16 cellular contexts compared by ENCODE assay signal in the genomic region with DNA sequence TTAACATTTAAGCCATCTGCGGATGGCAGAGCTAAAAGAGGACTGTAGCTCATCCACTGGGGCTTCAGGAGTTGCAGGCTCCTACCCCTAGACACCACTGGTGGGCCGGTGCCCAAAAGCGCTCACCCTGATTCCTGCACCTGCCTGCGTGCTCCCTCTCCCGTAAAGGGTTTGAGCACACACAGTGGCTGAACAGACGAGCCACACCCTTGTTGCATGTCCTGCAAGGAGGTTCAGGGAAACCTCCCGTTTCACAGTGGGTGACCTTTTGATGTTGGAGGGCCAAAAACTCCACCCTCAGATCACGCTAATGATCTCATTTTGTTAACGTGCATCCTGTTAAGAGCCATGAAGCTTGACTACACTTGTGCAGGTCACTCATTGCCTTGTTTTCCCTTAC. TPM values are rescaled to one million over a fixed set of nuclear protein-coding genes. Genes with fewer than 3 reads are reported as not detected.
A peak's percentile ranks its signal among the peaks of the same experiment; 100 is the strongest.
DNase-seq lines count a peak whose midpoint lies in the region; ATAC-seq and TF ChIP-seq lines count a peak whose summit lies in the region.
"Had no signal": no experiment of that assay in that cellular context is flagged by ENCODE, and none has a peak within 500 bp of the region (broad histone marks: within the 10 kb centered on the region; RNA-seq: fewer than 3 reads in every experiment).

No MANE protein-coding gene starts in this region.

- H3K9me2 ChIP-seq in GM23338 (ENCODE audit: insufficient read depth): no peaks in the 10 kb centered on the region

- peak; percentile 61 for ATAC-seq in GM23338
- ATAC-seq in naive thymus-derived CD8-positive, alpha-beta T cell: no peak
- ATAC-seq: gastroesophageal sphincter had no signal

- H3K9me3 Mint-ChIP-seq in GM23338: no peaks in the 10 kb centered on the region
- no peaks in the 10 kb centered on the region for H3K9me3 Mint-ChIP-seq in naive thymus-derived CD8-positive, alpha-beta T cell
- H3K9me3 Mint-ChIP-seq in Caco-2 (ENCODE audit: unreplicated experiment): no peaks in the 10 kb centered on the region
- H3K9me3 Mint-ChIP-seq in mesothelial cell of epicardium: no peaks in the 10 kb centered on the region
- H3K9me3 Mint-ChIP-seq: activated T-helper 1 cell treated with anti-CD3 and anti-CD28 coated beads, Interleukin-12 subunit alpha, Interleukin-12 subunit beta, Interleukin-2, Interleukin-4 antibody, amounts not matched to agents 30 ng/mL and 10 ng/mL and 1 ng/mL, durations not matched to agents 14 hours and 24 hours and 36 hours; nephron had no signal

- H3F3A ChIP-seq in GM23338 (replicated peaks; ENCODE audit: low read depth): 0 out of 2 replicates have a peak, but pooled peaks cover 7% of the 10 kb centered on the region

- peak; percentile 66 for DNase-seq in GM06990 (ENCODE audit: extremely low read depth, insufficient read length)
- DNase-seq in GM23338 (ENCODE audit: low spot score): no peak
- DNase-seq in naive thymus-derived CD8-positive, alpha-beta T cell: no peak
- no peak for DNase-seq in cardiac septum (ENCODE audit: low spot score)
- no peak for DNase-seq in Caco-2
- no peak for DNase-seq in mesothelial cell of epicardium (ENCODE audit: low spot score in 2 of 2, unreplicated experiment in 2 of 2)
- DNase-seq: activated CD4-positive, alpha-beta T cell treated with anti-CD3 and anti-CD28 coated beads, Interleukin-2, amount 50 U/mL, for 48 hours; anterior cingulate cortex; BE2C; NCI-H510A; retina had no signal

- no peaks in the 10 kb centered on the region for H3K27me3 ChIP-seq in GM06990 (replicated peaks; ENCODE audit: control insufficient read depth, insufficient read depth, low read length)
- H3K27me3 ChIP-seq in GM23338 (ENCODE audit: insufficient read depth): no peaks in the 10 kb centered on the region
- no peaks in the 10 kb centered on the region for H3K27me3 ChIP-seq in Caco-2 (replicated peaks; ENCODE audit: control insufficient read depth, insufficient read depth, low read length)
- H3K27me3 ChIP-seq: BE2C, gastroesophageal sphincter had no signal

- H3K4me3 Mint-ChIP-seq in GM23338 (no peak overlapping the region), Caco-2 (ENCODE audit: unreplicated experiment) (no peak overlapping the region), mesothelial cell of epicardium (no peak overlapping the region)
- peak overlapping the region in 1 of 10 donors; percentile 3 for H3K4me3 Mint-ChIP-seq in naive thymus-derived CD8-positive, alpha-beta T cell
- H3K4me3 Mint-ChIP-seq: activated T-helper 1 cell treated with anti-CD3 and anti-CD28 coated beads, Interleukin-12 subunit alpha, Interleukin-12 subunit beta, Interleukin-2, Interleukin-4 antibody, amounts not matched to agents 30 ng/mL and 10 ng/mL and 1 ng/mL, durations not matched to agents 14 hours and 24 hours and 36 hours; nephron had no signal

- H3K4me1 ChIP-seq in GM23338 (ENCODE audit: insufficient read depth): peaks cover 13% of the 10 kb centered on the region; the same call in 1 of the 2 replicates
- peaks cover 38% of the 10 kb centered on the region for H3K4me1 ChIP-seq in Caco-2
- H3K4me1 ChIP-seq: BE2C had no signal

- no peaks in the 10 kb centered on the region for H3K36me3 Mint-ChIP-seq in GM23338 (ENCODE audit: low read depth)
- H3K36me3 Mint-ChIP-seq in naive thymus-derived CD8-positive, alpha-beta T cell: no peaks in the 10 kb centered on the region
- peaks cover 7% of the 10 kb centered on the region for H3K36me3 Mint-ChIP-seq in Caco-2 (ENCODE audit: insufficient read depth, unreplicated experiment)
- no peaks in the 10 kb centered on the region for H3K36me3 Mint-ChIP-seq in mesothelial cell of epicardium

- no peaks in the 10 kb centered on the region for H3K79me2 ChIP-seq in GM23338 (replicated peaks; ENCODE audit: insufficient read depth)

- H3K9me3 ChIP-seq in Caco-2: no peaks in the 10 kb centered on the region
- H3K9me3 ChIP-seq: BE2C, gastroesophageal sphincter had no signal

- H3K36me3 ChIP-seq in GM06990 (ENCODE audit: control insufficient read depth, insufficient read depth, low read length): no peaks in the 10 kb centered on the region
- no peaks in the 10 kb centered on the region for H3K36me3 ChIP-seq in GM23338 (ENCODE audit: insufficient read depth)
- no peaks in the 10 kb centered on the region for H3K36me3 ChIP-seq in Caco-2 (ENCODE audit: control insufficient read depth, insufficient read depth, low read length)
- H3K36me3 ChIP-seq: BE2C, gastroesophageal sphincter had no signal

- intact Hi-C loops in cardiac septum (cut with DNase I): no loop called here
- intact Hi-C loops in Caco-2 (cut with micrococcal nuclease; ENCODE audit: unreplicated experiment): loop anchor here (5.0 kb wide), 1 partner anchor 78 kb away; no protein-coding TSS in a partner anchor

- H3K4me1 Mint-ChIP-seq in GM23338 (peaks cover 15% of the 10 kb centered on the region), Caco-2 (ENCODE audit: low read depth, unreplicated experiment) (peaks cover 28% of the 10 kb centered on the region), mesothelial cell of epicardium (peaks cover 47% of the 10 kb centered on the region)
- peaks cover 32 to 83% (median 74%) of the 10 kb centered on the region in 4 donors for H3K4me1 Mint-ChIP-seq in naive thymus-derived CD8-positive, alpha-beta T cell

- H3K27me3 Mint-ChIP-seq in GM23338 (ENCODE audit: insufficient read depth, low read depth, poor library complexity): no peaks in the 10 kb centered on the region
- H3K27me3 Mint-ChIP-seq in naive thymus-derived CD8-positive, alpha-beta T cell: no peaks in the 10 kb centered on the region
- H3K27me3 Mint-ChIP-seq in Caco-2 (ENCODE audit: insufficient read depth, unreplicated experiment): no peaks in the 10 kb centered on the region
- H3K27me3 Mint-ChIP-seq in mesothelial cell of epicardium (ENCODE audit: low read depth): peaks cover 14% of the 10 kb centered on the region

- POLR2A ChIA-PET in naive thymus-derived CD8-positive, alpha-beta T cell (lab: Charles Lee): interaction anchor here (1.1 to 6.6 kb wide), 2 partner anchors 11 to 37 kb away, joined by 3 to 149 read pairs; partner anchors contain the start of gene SYPL1
- POLR2A ChIA-PET in Caco-2 (lab: Charles Lee): no interaction called here

- H2AFZ ChIP-seq in GM23338: peak overlapping the region; percentile 39; the same call in 1 of the 2 replicates

- no peak overlapping the region for H3K4me2 ChIP-seq in GM23338

- H4K20me1 ChIP-seq in GM23338 (replicated peaks; ENCODE audit: insufficient read depth): no peaks in the 10 kb centered on the region

- H3K27ac ChIP-seq in GM23338 (ENCODE audit: low read depth) (no peak overlapping the region), VCaP (peak overlapping the region; percentile 92; the same call in 1 of the 2 replicates)

- H3K4me3 ChIP-seq in GM06990 (replicated peaks; ENCODE audit: low read depth, low read length): no peak overlapping the region
- H3K4me3 ChIP-seq in GM23338: no peak overlapping the region
- H3K4me3 ChIP-seq in Caco-2 (ENCODE audit: low read depth, low read length): no peak overlapping the region
- H3K4me3 ChIP-seq: gastroesophageal sphincter, lung had no signal

- H3K27ac Mint-ChIP-seq in GM23338: no peak overlapping the region
- H3K27ac Mint-ChIP-seq in naive thymus-derived CD8-positive, alpha-beta T cell: peak overlapping the region; percentile 28 to 99 (median 86)
- H3K27ac Mint-ChIP-seq in Caco-2 (ENCODE audit: unreplicated experiment): no peak overlapping the region
- H3K27ac Mint-ChIP-seq in mesothelial cell of epicardium: no peak overlapping the region
- H3K27ac Mint-ChIP-seq: activated T-helper 1 cell treated with anti-CD3 and anti-CD28 coated beads, Interleukin-12 subunit alpha, Interleukin-12 subunit beta, Interleukin-2, Interleukin-4 antibody, amounts not matched to agents 30 ng/mL and 10 ng/mL and 1 ng/mL, durations not matched to agents 14 hours and 24 hours and 36 hours had no signal

- no TSS peak for BruUV-seq in Caco-2 (replicated peaks; lab: Mats Ljungman, UMichigan)

- CTCF ChIA-PET in Caco-2 (lab: Charles Lee): interaction anchor here (0.8 kb wide), 1 partner anchor 80 kb away, joined by 3 read pairs; no protein-coding TSS in a partner anchor

- TF ChIP-seq CTCF in GM06990 (IDR thresholded peaks at IDR 0.05; ENCODE audit: insufficient read depth, low read length, poor library complexity, severe bottlenecking) (no peak), GM23338 (conservative IDR thresholded peaks at IDR 0.05; ENCODE audit: low read depth in 2 of 2) (no peak), VCaP (conservative IDR thresholded peaks at IDR 0.05) (no peak), Caco-2 (IDR thresholded peaks at IDR 0.05; ENCODE audit: insufficient read depth in 1 of 2, low read depth in 1 of 2, low read length in 1 of 2, severe bottlenecking in 1 of 2, unreplicated experiment in 1 of 2) (no peak), mesothelial cell of epicardium (IDR thresholded peaks at IDR 0.05; ENCODE audit: unreplicated experiment) (no peak)

TF ChIP-seq in GM23338, 12 proteins besides CTCF, POLR2A, EP300 and RAD21 (continues in another document):
- no peak for TF ChIP-seq EZH2 (IDR thresholded peaks at IDR 0.05; ENCODE audit: low read depth, unreplicated experiment)

RNA-seq across cellular contexts. Expression of gene SYPL1, which starts 37.9 kb away (rescaled TPM):
- 52.7 and 78.1 TPM in 2 replicates for total RNA-seq in GM23338 (2014; rRNA removed; shearing (Covaris generic))
- 39.0 and 39.3 TPM in 2 replicates for polyA plus RNA-seq in GM23338 (2016; fragmentation: Nextera tagmentation; extraction: Ambion mirVana)
- 10 to 100 TPM; 56.8 to 58.4 TPM for total RNA-seq in naive thymus-derived CD8-positive, alpha-beta T cell
- 10 to 100 TPM; 67.5 to 78.4 (median 68.8) TPM for polyA plus RNA-seq in naive thymus-derived CD8-positive, alpha-beta T cell
- total RNA-seq in cardiac septum (58.3 TPM), Caco-2 (2022) (78.7 and 81.0 TPM in 2 replicates), mesothelial cell of epicardium (63.9 to 64.3 TPM (median 64.0 TPM) in 3 replicates)

Comparison
In these comparisons a context has a peak if more than half of its experiments do, and no peak if none do; other contexts are left out.
1. H3K27ac Mint-ChIP-seq: peak in naive thymus-derived CD8-positive, alpha-beta T cell (10 of 10); none in GM23338 (single experiment), Caco-2 (single experiment) and mesothelial cell of epicardium (single experiment).